In the genomic region with DNA sequence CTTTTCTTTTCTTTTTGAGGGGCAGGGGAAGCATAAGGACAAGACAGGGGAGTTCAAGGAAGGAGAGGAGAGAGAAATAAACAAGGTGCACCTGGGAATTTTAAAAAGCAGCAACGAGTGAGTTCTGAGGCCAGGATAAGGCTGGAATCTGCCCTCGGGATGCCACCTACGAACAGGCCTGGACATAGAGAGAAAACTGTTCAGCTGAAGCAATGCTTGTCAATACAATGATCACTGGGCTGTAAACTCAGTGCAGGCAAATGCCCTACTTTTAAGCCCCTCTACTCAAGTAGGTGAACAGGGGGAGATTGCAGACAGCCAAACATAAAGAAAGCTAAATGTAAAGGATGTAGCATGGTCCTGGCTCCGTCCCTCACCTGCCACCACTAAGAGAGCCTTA, we compare ENCODE assay signal across 33 cellular contexts.
A peak's percentile ranks its signal among the peaks of the same experiment; 100 is the strongest.
DNase-seq lines count a peak whose midpoint lies in the region; TF ChIP-seq lines count a peak whose summit lies in the region.
"Had no signal": no experiment of that assay in that cellular context is flagged by ENCODE, and none has a peak within 500 bp of the region (broad histone marks: within the 10 kb centered on the region; RNA-seq: fewer than 3 reads in every experiment).

No MANE protein-coding gene starts in this region.

- no peak for TF ChIP-seq CTCF in esophagus muscularis mucosa (IDR thresholded peaks at IDR 0.05)
- no peak for TF ChIP-seq CTCF in neural progenitor cell (IDR thresholded peaks at IDR 0.05)
- TF ChIP-seq CTCF in SK-N-SH (IDR thresholded peaks at IDR 0.05) = no peak

- no peak overlapping the region for H3K27ac Mint-ChIP-seq in neural progenitor cell
- H3K27ac Mint-ChIP-seq: B cell; CD14-positive monocyte; CD4-positive, alpha-beta memory T cell; CD4-positive, alpha-beta T cell; CD4-positive, CD25-positive, alpha-beta regulatory T cell; CD8-positive, alpha-beta memory T cell; CD8-positive, alpha-beta T cell had no signal

- H3K27ac ChIP-seq in esophagus muscularis mucosa (replicated peaks in 1 of 4) (no peak overlapping the region), neural progenitor cell (no peak overlapping the region), SK-N-SH (ENCODE audit: low read depth in 2 of 2, low read length in 1 of 2) (no peak overlapping the region)
- H3K27ac ChIP-seq: 22Rv1; A549; BLaER1; BLaER1 treated with 17β-estradiol and CSF1 and Interleukin-3, amounts not matched to agents 10 nM and 100 nM; C4-2B had no signal

- H3K9me2 ChIP-seq in SK-N-SH = no peaks in the 10 kb centered on the region

- H3K79me2 ChIP-seq in neural progenitor cell (ENCODE audit: low read depth) (no peaks in the 10 kb centered on the region), SK-N-SH (ENCODE audit: insufficient read depth) (no peaks in the 10 kb centered on the region)

- no peaks in the 10 kb centered on the region for H3K9me3 Mint-ChIP-seq in neural progenitor cell
- H3K9me3 Mint-ChIP-seq: CD4-positive, alpha-beta T cell; CD8-positive, alpha-beta T cell had no signal

- H3K4me2 ChIP-seq in neural progenitor cell (peak overlapping the region; percentile 47), SK-N-SH (no peak overlapping the region)
- H3K4me2 ChIP-seq: A549; BLaER1; BLaER1 treated with 17β-estradiol and CSF1 and Interleukin-3, amounts not matched to agents 10 nM and 100 nM had no signal

- TF ChIP-seq EP300 in esophagus muscularis mucosa (IDR thresholded peaks at IDR 0.05) (no peak), SK-N-SH (IDR thresholded peaks at IDR 0.05; ENCODE audit: borderline replicate concordance in 1 of 2, low read depth in 1 of 2, low read length in 1 of 2) (no peak)

- CTCF ChIA-PET in SK-N-SH (lab: Yijun Ruan, JAX) = interaction anchor here (0.7 kb wide), 1 partner anchor 28 kb away, joined by 4 read pairs; no protein-coding TSS in a partner anchor

- intact Hi-C loops in esophagus muscularis mucosa (cut with DNase I) = no loop called here

- TF ChIP-seq POLR2A in esophagus muscularis mucosa (IDR thresholded peaks at IDR 0.05; ENCODE audit: low read depth) = no peak

- H3K9me3 ChIP-seq in esophagus muscularis mucosa (no peaks in the 10 kb centered on the region), neural progenitor cell (ENCODE audit: low read depth) (no peaks in the 10 kb centered on the region), SK-N-SH (no peaks in the 10 kb centered on the region)
- H3K9me3 ChIP-seq: A549, BE2C, BLaER1, Caco-2 had no signal

- no peaks in the 10 kb centered on the region for H3K27me3 ChIP-seq in esophagus muscularis mucosa
- no peaks in the 10 kb centered on the region for H3K27me3 ChIP-seq in neural progenitor cell
- no peaks in the 10 kb centered on the region for H3K27me3 ChIP-seq in SK-N-SH (ENCODE audit: insufficient read depth)
- H3K27me3 ChIP-seq: BE2C; BLaER1; BLaER1 treated with 17β-estradiol and CSF1 and Interleukin-3, amounts not matched to agents 10 nM and 100 nM had no signal

- WGBS in esophagus muscularis mucosa = 85% methylated on average over 4 of the region's 4 CpGs
- WGBS in SK-N-SH (ENCODE audit: low lambda C conversion rate) = 61% methylated on average over 4 of the region's 4 CpGs

- H3F3A ChIP-seq in neural progenitor cell (ENCODE audit: low read depth) = no peaks in the 10 kb centered on the region
- H3F3A ChIP-seq in SK-N-SH (replicated peaks; ENCODE audit: insufficient read depth) = no peaks in the 10 kb centered on the region

- peaks cover 35% of the 10 kb centered on the region for H3K4me1 Mint-ChIP-seq in neural progenitor cell
- H3K4me1 Mint-ChIP-seq: B cell; CD14-positive monocyte; CD4-positive, alpha-beta memory T cell; CD4-positive, CD25-positive, alpha-beta regulatory T cell; CD8-positive, alpha-beta memory T cell had no signal

- POLR2A ChIA-PET in SK-N-SH (lab: Yijun Ruan, JAX) = interaction anchor here (0.6 kb wide), 1 partner anchor 724 kb away, joined by 3 read pairs; no protein-coding TSS in a partner anchor

- no peaks in the 10 kb centered on the region for H3K36me3 ChIP-seq in esophagus muscularis mucosa
- H3K36me3 ChIP-seq in neural progenitor cell = no peaks in the 10 kb centered on the region
- no peaks in the 10 kb centered on the region for H3K36me3 ChIP-seq in SK-N-SH (replicated peaks in 1 of 2; ENCODE audit: control insufficient read depth in 1 of 2, insufficient read depth in 2 of 2, low read length in 1 of 2)
- H3K36me3 ChIP-seq: BE2C; BLaER1; BLaER1 treated with 17β-estradiol and CSF1 and Interleukin-3, amounts not matched to agents 10 nM and 100 nM had no signal

- H4K20me1 ChIP-seq in neural progenitor cell (ENCODE audit: low read depth) (no peaks in the 10 kb centered on the region), SK-N-SH (ENCODE audit: insufficient read depth) (no peaks in the 10 kb centered on the region)
- H4K20me1 ChIP-seq: BLaER1; BLaER1 treated with 17β-estradiol and CSF1 and Interleukin-3, amounts not matched to agents 10 nM and 100 nM had no signal

- H3K4me3 Mint-ChIP-seq in neural progenitor cell = no peak overlapping the region
- H3K4me3 Mint-ChIP-seq: B cell; CD14-positive monocyte; CD4-positive, alpha-beta T cell; CD4-positive, CD25-positive, alpha-beta regulatory T cell; CD8-positive, alpha-beta memory T cell; CD8-positive, alpha-beta T cell had no signal

- peaks cover 2% of the 10 kb centered on the region for H3K27me3 Mint-ChIP-seq in neural progenitor cell (ENCODE audit: insufficient read depth, low read depth)
- H3K27me3 Mint-ChIP-seq: CD4-positive, alpha-beta memory T cell had no signal

- H3K9ac ChIP-seq in neural progenitor cell = no peak overlapping the region
- H3K9ac ChIP-seq in SK-N-SH = no peak overlapping the region
- H3K9ac ChIP-seq: BLaER1; BLaER1 treated with 17β-estradiol and CSF1 and Interleukin-3, amounts not matched to agents 10 nM and 100 nM had no signal

- DNase-seq in esophagus muscularis mucosa (ENCODE audit: extremely low spot score) (peak; percentile 80), neural progenitor cell (ENCODE audit: low spot score) (peak; percentile 25), retina (peak; percentile 71), SHP77 (lab: John Stamatoyannopoulos, UW) (no peak), NK-92 (lab: John Stamatoyannopoulos, UW; ENCODE audit: unreplicated experiment) (no peak), SK-N-SH (no peak)
- DNase-seq: 8988T; ACHN; AML-193; BE2C; C1 segment of cervical spinal cord; Caco-2; Calu3; CD4-positive, alpha-beta memory T cell; CD4-positive, alpha-beta T cell; CD4-positive, CD25-positive, alpha-beta regulatory T cell; CD8-positive, alpha-beta memory T cell; CD8-positive, alpha-beta T cell; COR-L47; DMS 273 treated with DMSO at 0.1 percent for 48 hours; DMS153; DMS53; DMS79; DMS79 treated with DMSO at 0.1 percent for 48 hours; DND-41; EL had no signal

- no peaks in the 10 kb centered on the region for H3K36me3 Mint-ChIP-seq in neural progenitor cell
- H3K36me3 Mint-ChIP-seq: CD14-positive monocyte; CD4-positive, alpha-beta memory T cell; CD4-positive, CD25-positive, alpha-beta regulatory T cell; CD8-positive, alpha-beta memory T cell; CD8-positive, alpha-beta T cell had no signal

- H2AFZ ChIP-seq in neural progenitor cell (replicated peaks) = no peak overlapping the region
- H2AFZ ChIP-seq in SK-N-SH (ENCODE audit: low read depth) = no peak overlapping the region

- no peak for TF ChIP-seq RAD21 in SK-N-SH (IDR thresholded peaks at IDR 0.05; ENCODE audit: low read length)

- H3K4me3 ChIP-seq in esophagus muscularis mucosa = no peak overlapping the region
- no peak overlapping the region for H3K4me3 ChIP-seq in neural progenitor cell
- no peak overlapping the region for H3K4me3 ChIP-seq in SK-N-SH (ENCODE audit: low read depth in 2 of 2, low read length in 1 of 2)
- H3K4me3 ChIP-seq: A549; BLaER1; BLaER1 treated with 17β-estradiol and CSF1 and Interleukin-3, amounts not matched to agents 10 nM and 100 nM had no signal

- peaks cover 0 to 4% (median 0%) of the 10 kb centered on the region in 4 donors for H3K4me1 ChIP-seq in esophagus muscularis mucosa
- H3K4me1 ChIP-seq in neural progenitor cell = peaks cover 25% of the 10 kb centered on the region
- peaks cover 0 to 6% of the 10 kb centered on the region in 2 experiments; a peak in 1 of 4 replicates for H3K4me1 ChIP-seq in SK-N-SH (ENCODE audit: control insufficient read depth in 1 of 2, insufficient read depth in 2 of 2, low read depth in 1 of 2, low read length in 1 of 2)
- H3K4me1 ChIP-seq: A549; BE2C; BLaER1; BLaER1 treated with 17β-estradiol and CSF1 and Interleukin-3, amounts not matched to agents 10 nM and 100 nM; Caco-2 had no signal

TF ChIP-seq in SK-N-SH, 30 proteins besides CTCF, POLR2A, EP300 and RAD21 (continues in another document):
- TF ChIP-seq RCOR1 (IDR thresholded peaks at IDR 0.05; ENCODE audit: low read length) (no peak), CHD2 (IDR thresholded peaks at IDR 0.05; ENCODE audit: low read length, partially characterized antibody) (no peak), NRF1 (IDR thresholded peaks at IDR 0.05; ENCODE audit: low read depth, low read length) (no peak), FOXM1 (IDR thresholded peaks at IDR 0.05; ENCODE audit: low read depth) (no peak), GATA2 (CRISPR knock-in tag; IDR thresholded peaks at IDR 0.05) (no peak), GABPA (IDR thresholded peaks at IDR 0.05; ENCODE audit: low read depth) (no peak), MXI1 (IDR thresholded peaks at IDR 0.05; ENCODE audit: low read depth, low read length) (no peak), ELF1 (IDR thresholded peaks at IDR 0.05) (no peak), POLR2AphosphoS5 (IDR thresholded peaks at IDR 0.05; ENCODE audit: low read depth, low read length) (no peak), SMC3 (IDR thresholded peaks at IDR 0.05; ENCODE audit: low read depth, low read length) (no peak), FOXJ3 (CRISPR knock-in tag; IDR thresholded peaks at IDR 0.05) (no peak)
- TF ChIP-seq, protein P1, sequence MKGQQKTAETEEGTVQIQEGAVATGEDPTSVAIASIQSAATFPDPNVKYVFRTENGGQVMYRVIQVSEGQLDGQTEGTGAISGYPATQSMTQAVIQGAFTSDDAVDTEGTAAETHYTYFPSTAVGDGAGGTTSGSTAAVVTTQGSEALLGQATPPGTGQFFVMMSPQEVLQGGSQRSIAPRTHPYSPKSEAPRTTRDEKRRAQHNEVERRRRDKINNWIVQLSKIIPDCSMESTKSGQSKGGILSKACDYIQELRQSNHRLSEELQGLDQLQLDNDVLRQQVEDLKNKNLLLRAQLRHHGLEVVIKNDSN (IDR thresholded peaks at IDR 0.05; ENCODE audit: borderline replicate concordance, low read depth) = no peak
- TF ChIP-seq, protein P2, sequence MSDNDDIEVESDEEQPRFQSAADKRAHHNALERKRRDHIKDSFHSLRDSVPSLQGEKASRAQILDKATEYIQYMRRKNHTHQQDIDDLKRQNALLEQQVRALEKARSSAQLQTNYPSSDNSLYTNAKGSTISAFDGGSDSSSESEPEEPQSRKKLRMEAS (IDR thresholded peaks at IDR 0.05; ENCODE audit: low read depth) = no peak

Comparison
In these comparisons a context has a peak if more than half of its experiments do, and no peak if none do; other contexts are left out.
1. DNase-seq: peak in esophagus muscularis mucosa (single experiment), neural progenitor cell (single experiment) and retina (single experiment); none in SHP77 (0 of 2), NK-92 (single experiment) and SK-N-SH (single experiment).